ENCODE assay signal across 10 cellular contexts in the genomic region with DNA sequence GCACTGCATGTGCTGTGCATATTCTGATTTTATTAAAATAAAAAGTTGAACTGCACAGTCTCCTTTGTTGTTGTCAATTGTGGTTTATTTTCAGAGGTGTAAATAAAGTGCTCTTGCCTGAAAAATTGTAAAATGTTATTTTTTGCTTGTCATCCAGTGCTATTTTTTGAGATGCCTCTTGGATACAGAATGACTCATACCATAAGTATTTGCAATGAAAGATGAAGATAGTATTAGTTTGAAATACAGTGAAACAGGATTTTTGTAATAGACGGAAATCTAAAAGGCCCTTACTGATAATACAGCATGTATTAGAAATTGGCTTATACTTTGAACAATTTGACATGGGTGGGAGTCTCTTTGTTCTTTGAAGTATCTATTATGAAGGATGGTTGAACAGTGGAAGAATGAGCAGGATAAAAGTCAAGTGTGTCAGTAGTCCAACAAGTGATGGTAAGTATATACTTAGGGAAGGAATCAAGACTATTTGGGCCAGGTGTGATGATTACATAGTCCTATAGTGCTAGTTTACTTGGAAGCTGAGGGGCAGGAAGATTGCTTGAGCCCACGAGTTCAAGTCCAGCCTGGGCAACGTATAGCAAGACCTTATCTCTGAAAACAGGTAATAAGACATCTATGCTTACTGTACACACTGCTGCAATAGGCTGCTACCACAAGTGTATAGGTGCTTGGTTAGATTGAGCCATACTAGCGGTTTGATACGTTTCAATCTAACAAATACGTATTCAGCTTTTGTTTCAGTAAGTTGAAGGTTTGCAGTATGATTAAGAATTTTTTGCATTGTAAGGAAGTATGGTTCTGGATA. TPM values are rescaled to one million over a fixed set of nuclear protein-coding genes. Genes with fewer than 3 reads are reported as not detected.
DNase-seq lines count a peak whose midpoint lies in the region; ATAC-seq, FAIRE-seq and TF ChIP-seq lines count a peak whose summit lies in the region.
"Had no signal": no experiment of that assay in that cellular context is flagged by ENCODE, and none has a peak within 500 bp of the region (broad histone marks: within the 10 kb centered on the region; RNA-seq: fewer than 3 reads in every experiment).

No MANE protein-coding gene starts in this region.

- H3K27me3 Mint-ChIP-seq in CD4-positive, CD25-positive, alpha-beta regulatory T cell, result no peaks in the 10 kb centered on the region
- H3K27me3 Mint-ChIP-seq in activated CD8-positive, alpha-beta T cell treated with anti-CD3 and anti-CD28 coated beads for 36 hours, result no peaks in the 10 kb centered on the region

- peaks cover 34% of the 10 kb centered on the region for H3K36me3 ChIP-seq in CD4-positive, CD25-positive, alpha-beta regulatory T cell (ENCODE audit: control insufficient read depth, insufficient read depth, low read length)
- H3K36me3 ChIP-seq in upper lobe of left lung, result peaks cover 13 to 58% (median 34%) of the 10 kb centered on the region in 4 donors

- no peak for TF ChIP-seq CTCF in activated CD8-positive, alpha-beta T cell treated with anti-CD3 and anti-CD28 coated beads for 36 hours (IDR thresholded peaks at IDR 0.05)
- TF ChIP-seq CTCF in GM13976 (IDR thresholded peaks at IDR 0.05; ENCODE audit: borderline replicate concordance, control extremely low read depth, extremely low read depth, insufficient read depth, missing control alignments), result no peak
- no peak for TF ChIP-seq CTCF in upper lobe of left lung (IDR thresholded peaks at IDR 0.05)

- peaks cover 42% of the 10 kb centered on the region for H3K36me3 Mint-ChIP-seq in CD4-positive, CD25-positive, alpha-beta regulatory T cell
- H3K36me3 Mint-ChIP-seq in activated CD8-positive, alpha-beta T cell treated with anti-CD3 and anti-CD28 coated beads for 36 hours (ENCODE audit: low read depth), result peaks cover 41% of the 10 kb centered on the region

- H3K4me3 Mint-ChIP-seq in CD4-positive, CD25-positive, alpha-beta regulatory T cell, result peak overlapping the region in 2 of 4 donors; percentile 15 to 26
- no peak overlapping the region for H3K4me3 Mint-ChIP-seq in activated CD8-positive, alpha-beta T cell treated with anti-CD3 and anti-CD28 coated beads for 36 hours

- H3K27me3 ChIP-seq in CD4-positive, CD25-positive, alpha-beta regulatory T cell (ENCODE audit: control insufficient read depth, insufficient read depth, low read length), result no peaks in the 10 kb centered on the region
- H3K27me3 ChIP-seq in upper lobe of left lung, result no peaks in the 10 kb centered on the region

- peaks cover 16 to 40% (median 25%) of the 10 kb centered on the region in 4 donors for H3K4me1 Mint-ChIP-seq in CD4-positive, CD25-positive, alpha-beta regulatory T cell
- H3K4me1 Mint-ChIP-seq in activated CD8-positive, alpha-beta T cell treated with anti-CD3 and anti-CD28 coated beads for 36 hours (ENCODE audit: low read depth), result peaks cover 35% of the 10 kb centered on the region

- H3K4me3 ChIP-seq in CD4-positive, CD25-positive, alpha-beta regulatory T cell (ENCODE audit: low read depth, low read length), result no peak overlapping the region
- no peak overlapping the region for H3K4me3 ChIP-seq in upper lobe of left lung

- CTCF ChIA-PET in activated CD8-positive, alpha-beta T cell treated with anti-CD3 and anti-CD28 coated beads for 36 hours (lab: Charles Lee), result no interaction called here

- TF ChIP-seq EP300 in upper lobe of left lung (IDR thresholded peaks at IDR 0.05), result no peak

- H3K27ac Mint-ChIP-seq in CD4-positive, CD25-positive, alpha-beta regulatory T cell, result peak overlapping the region in 2 of 3 donors; percentile 28 to 35
- peak overlapping the region; percentile 73 for H3K27ac Mint-ChIP-seq in activated CD8-positive, alpha-beta T cell treated with anti-CD3 and anti-CD28 coated beads for 36 hours

- peaks cover 6% of the 10 kb centered on the region for H3K4me1 ChIP-seq in CD4-positive, CD25-positive, alpha-beta regulatory T cell (ENCODE audit: control insufficient read depth, insufficient read depth, low read length, poor library complexity, severe bottlenecking)
- peaks cover 0 to 5% (median 2%) of the 10 kb centered on the region in 4 donors for H3K4me1 ChIP-seq in upper lobe of left lung
- H3K4me1 ChIP-seq: parathyroid adenoma had no signal

- WGBS in upper lobe of left lung, 2 donors, result 76 to 81% methylated on average over 5 to 6 of the region's 6 CpGs

- peak; percentile 20 to 29 for ATAC-seq in CD4-positive, CD25-positive, alpha-beta regulatory T cell (ENCODE audit: low read depth in 2 of 2)
- peak; percentile 35 for ATAC-seq in activated CD8-positive, alpha-beta T cell treated with anti-CD3 and anti-CD28 coated beads for 36 hours
- ATAC-seq in HG02763 (IDR thresholded peaks at IDR 0.05; ENCODE audit: unreplicated experiment) (no peak), upper lobe of left lung (ENCODE audit: low FRiP score in 2 of 2) (no peak), HG02678 (IDR thresholded peaks at IDR 0.05; ENCODE audit: unreplicated experiment) (no peak)

- intact Hi-C loops in activated CD8-positive, alpha-beta T cell treated with anti-CD3 and anti-CD28 coated beads for 36 hours (cut with micrococcal nuclease), result no loop called here

- H3K27ac ChIP-seq in CD4-positive, CD25-positive, alpha-beta regulatory T cell (ENCODE audit: insufficient read depth, low read length, poor library complexity, severe bottlenecking), result peak overlapping the region; percentile 33
- H3K27ac ChIP-seq in upper lobe of left lung, result peak overlapping the region in 1 of 4 donors; percentile 48

- peak; percentile 91 for FAIRE-seq in GM12891 (lab: Jason Lieb, UNC)
- FAIRE-seq in islet of Langerhans (lab: Jason Lieb, UNC), result peak; percentile 95

- no peak for DNase-seq in CD4-positive, CD25-positive, alpha-beta regulatory T cell
- no peak for DNase-seq in GM12891 (ENCODE audit: insufficient read length, low spot score)
- DNase-seq in activated CD8-positive, alpha-beta T cell treated with anti-CD3 and anti-CD28 coated beads for 36 hours, result no peak
- no peak for DNase-seq in GM13976 (ENCODE audit: low spot score)
- DNase-seq in upper lobe of left lung, result no peak
- DNase-seq: activated CD4-positive, alpha-beta T cell treated with anti-CD3 and anti-CD28 coated beads, Interleukin-2, amount 50 U/mL, for 1 hour had no signal

- TF ChIP-seq POLR2A in GM12891 (IDR thresholded peaks at IDR 0.05; ENCODE audit: low read depth, low read length) (peak; percentile 89), upper lobe of left lung (IDR thresholded peaks at IDR 0.05) (no peak)

- H3K9me3 Mint-ChIP-seq in CD4-positive, CD25-positive, alpha-beta regulatory T cell, result no peaks in the 10 kb centered on the region
- H3K9me3 Mint-ChIP-seq in activated CD8-positive, alpha-beta T cell treated with anti-CD3 and anti-CD28 coated beads for 36 hours, result no peaks in the 10 kb centered on the region

- no peaks in the 10 kb centered on the region for H3K9me3 ChIP-seq in CD4-positive, CD25-positive, alpha-beta regulatory T cell (ENCODE audit: control insufficient read depth in 2 of 2, low read length in 2 of 2)
- no peaks in the 10 kb centered on the region for H3K9me3 ChIP-seq in upper lobe of left lung

- in situ Hi-C loops in GM13976 (cut with MboI; ENCODE audit: low sequenced_read_pairs, unreplicated experiment), result no loop called here

- POLR2A ChIA-PET in activated CD8-positive, alpha-beta T cell treated with anti-CD3 and anti-CD28 coated beads for 36 hours (lab: Charles Lee), result interaction anchor here (0.6 to 3.1 kb wide), 6 partner anchors 9 to 20 kb away, joined by 3 to 16 read pairs (median 5); a partner anchor contains a TSS

TF ChIP-seq in GM12891, 5 proteins besides CTCF, POLR2A, EP300 and RAD21:
- TF ChIP-seq POU2F2 (IDR thresholded peaks at IDR 0.05; ENCODE audit: low read depth, low read length) (no peak), PAX5 (IDR thresholded peaks at IDR 0.05; ENCODE audit: insufficient read depth, low read length, severe bottlenecking) (no peak), SPI1 (IDR thresholded peaks at IDR 0.05; ENCODE audit: low read depth, low read length) (no peak), TAF1 (IDR thresholded peaks at IDR 0.05; ENCODE audit: low read depth, low read length) (no peak), POLR2AphosphoS5 (IDR thresholded peaks at IDR 0.05; ENCODE audit: low read depth, low read length) (peak; percentile 94; the same call in 1 of the 2 replicates)
TF ChIP-seq in GM12891: peak in this region for 1.

RNA-seq across cellular contexts. Expression of a gene that starts 16.4 kb away (rescaled TPM):
- 1,169 TPM for total RNA-seq in CD4-positive, CD25-positive, alpha-beta regulatory T cell
- 100 to 1,000 TPM; 133 to 210 (median 177) TPM for polyA plus RNA-seq in CD4-positive, CD25-positive, alpha-beta regulatory T cell
- polyA plus RNA-seq in GM12891 (2012; ENCODE audit: low read depth, missing spikeins), result 97.4 TPM
- total RNA-seq in activated CD8-positive, alpha-beta T cell treated with anti-CD3 and anti-CD28 coated beads for 36 hours, result 100 to 1,000 TPM; 172 to 181 TPM
- total RNA-seq in upper lobe of left lung, result 100 to 1,000 TPM; 158 to 294 (median 244) TPM

Comparison
In these comparisons a context has a peak if more than half of its experiments do, and no peak if none do; other contexts are left out.
1. ATAC-seq: peak in CD4-positive, CD25-positive, alpha-beta regulatory T cell (2 of 2) and activated CD8-positive, alpha-beta T cell treated with anti-CD3 and anti-CD28 coated beads for 36 hours (single experiment); none in HG02763 (single experiment), upper lobe of left lung (0 of 2) and HG02678 (single experiment).